In the genomic region with DNA sequence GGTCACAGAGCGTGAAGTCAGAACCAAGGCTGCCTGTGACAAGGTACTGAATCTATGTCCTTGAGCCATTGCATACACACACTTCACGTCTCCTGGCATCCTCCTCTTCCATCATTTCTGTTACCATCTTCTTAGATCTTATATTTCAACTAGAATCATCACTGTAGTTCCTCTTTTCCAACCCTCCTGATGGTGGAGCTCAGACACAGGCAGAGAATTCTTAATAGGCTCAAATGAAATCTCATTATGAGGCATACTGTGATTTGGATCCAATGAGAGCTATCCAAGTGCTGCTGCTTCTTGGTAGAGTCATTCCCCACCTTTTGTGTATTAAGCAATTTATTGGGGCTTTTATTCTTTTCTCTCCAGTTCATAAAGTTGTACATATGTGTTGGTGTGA, we compare ENCODE assay signal across 2 cellular contexts.
TF ChIP-seq lines count a peak whose summit lies in the region.

No MANE protein-coding gene starts in this region.

TF ChIP-seq in A549, 52 proteins besides CTCF, POLR2A, EP300 and RAD21 (continued from another document):
- no peak for TF ChIP-seq MAX (IDR thresholded peaks at IDR 0.05)
- TF ChIP-seq NR3C1 (IDR thresholded peaks at IDR 0.05) = no peak
- no peak for TF ChIP-seq NFE2L2 (conservative IDR thresholded peaks at IDR 0.05; ENCODE audit: low read length)
- TF ChIP-seq CEBPB (IDR thresholded peaks at IDR 0.05) = no peak
- no peak for TF ChIP-seq ELK1 (IDR thresholded peaks at IDR 0.05; ENCODE audit: low read depth, low read length)
- no peak for TF ChIP-seq HOXB13 (CRISPR knock-in tag; IDR thresholded peaks at IDR 0.05; ENCODE audit: low read depth)

TF ChIP-seq in GM23338, 12 proteins besides CTCF, POLR2A, EP300 and RAD21 (continued from another document):
- no peak for TF ChIP-seq NANOG (IDR thresholded peaks at IDR 0.05; ENCODE audit: borderline replicate concordance)
- no peak for TF ChIP-seq EZH2 (IDR thresholded peaks at IDR 0.05; ENCODE audit: low read depth, unreplicated experiment)
- TF ChIP-seq STAT1 (IDR thresholded peaks at IDR 0.05; ENCODE audit: unreplicated experiment) = no peak
- no peak for TF ChIP-seq CREB1 (CRISPR knock-in tag; IDR thresholded peaks at IDR 0.05; ENCODE audit: low read depth)
- TF ChIP-seq POLR2AphosphoS5 (IDR thresholded peaks at IDR 0.05; ENCODE audit: low read depth) = no peak
- TF ChIP-seq REST (IDR thresholded peaks at IDR 0.05; ENCODE audit: unreplicated experiment) = no peak
- no peak for TF ChIP-seq JUNB (IDR thresholded peaks at IDR 0.05; ENCODE audit: unreplicated experiment)
